In the genomic region with DNA sequence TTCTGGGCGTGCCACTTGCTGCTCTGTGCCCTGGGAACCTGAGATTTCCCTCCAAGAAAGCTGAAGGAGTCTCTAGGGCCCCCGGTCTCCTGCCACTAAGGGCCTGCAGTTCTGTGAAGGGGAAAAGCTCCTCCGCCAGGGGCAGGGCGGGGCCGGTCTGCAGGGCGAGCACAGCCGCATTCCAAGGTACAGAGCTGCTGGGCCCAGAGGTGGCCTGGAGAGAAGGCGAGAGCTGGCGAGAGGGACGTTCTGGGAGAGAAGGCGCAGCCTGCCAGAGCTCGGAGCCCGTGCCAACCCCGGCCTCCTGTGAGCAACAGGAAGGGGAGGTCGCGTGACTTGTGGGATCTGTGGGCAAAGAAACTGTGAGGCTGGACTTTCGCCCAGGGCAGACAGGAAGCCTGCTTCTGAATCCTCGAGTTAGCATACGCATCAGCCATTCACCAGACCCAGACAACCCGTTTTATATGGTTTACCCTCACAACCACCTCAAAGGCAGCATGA, we compare ENCODE assay signal across 8 cellular contexts.
DNase-seq lines count a peak whose midpoint lies in the region; ATAC-seq, FAIRE-seq and TF ChIP-seq lines count a peak whose summit lies in the region.

No MANE protein-coding gene starts in this region.

- 24 to 54% methylated on average over 14 to 18 of the region's 20 CpGs for WGBS in lower leg skin, 2 donors

- H3K36me3 Mint-ChIP-seq in MCF 10A (ENCODE audit: insufficient read depth, unreplicated experiment), result no peaks in the 10 kb centered on the region

- H4K20me1 ChIP-seq in DND-41 (ENCODE audit: insufficient read depth, low read length), result no peaks in the 10 kb centered on the region

- CTCF ChIA-PET in MCF 10A (lab: Yijun Ruan, JAX), result interaction anchor here (0.6 to 1.7 kb wide), 8 partner anchors 8 to 464 kb away, joined by 3 to 5 read pairs (median 4); no protein-coding TSS in a partner anchor

- H3K9me3 ChIP-seq in DND-41 (ENCODE audit: insufficient read depth, low read length, severe bottlenecking), result no peaks in the 10 kb centered on the region

- H3K4me2 ChIP-seq in DND-41 (ENCODE audit: insufficient read depth, low read length), result no peak overlapping the region

- POLR2A ChIA-PET in MCF 10A (lab: Yijun Ruan, JAX), result interaction anchor here (0.6 to 2.3 kb wide), 9 partner anchors 9 to 375 kb away, joined by 3 to 7 read pairs (median 4); no protein-coding TSS in a partner anchor

- H3K36me3 ChIP-seq in DND-41 (ENCODE audit: insufficient read depth, low read length), result no peaks in the 10 kb centered on the region

- H3K27ac ChIP-seq in DND-41 (ENCODE audit: low read length), result no peak overlapping the region

- H3K9me3 Mint-ChIP-seq in MCF 10A (ENCODE audit: unreplicated experiment), result no peaks in the 10 kb centered on the region

- peak; percentile 48 for FAIRE-seq in H54 (lab: Jason Lieb, UNC)

- DNase-seq in DND-41, result peak; percentile 20
- peak; percentile 52 for DNase-seq in H54 (ENCODE audit: insufficient read length, low spot score)
- peak; percentile 30 for DNase-seq in T follicular helper cell (ENCODE audit: low read depth)
- peak; percentile 94 for DNase-seq in MCF 10A (ENCODE audit: unreplicated experiment)
- peak; percentile 89 to 95 for DNase-seq in lower leg skin (ENCODE audit: low spot score in 2 of 2)
- DNase-seq in stimulated activated CD8-positive, alpha-beta memory T cell treated with anti-CD3 and anti-CD28 coated beads, Interleukin-7, amount 100 ng/mL, for 24 hours (ENCODE audit: low read depth), result peak; percentile 40
- DNase-seq in HPDE6-E6E7 (ENCODE audit: extremely low spot score), result no peak
- no peak for DNase-seq in COLO668 (lab: John Stamatoyannopoulos, UW; ENCODE audit: unreplicated experiment)

- no TSS peak for BruUV-seq in MCF 10A (replicated peaks; lab: Mats Ljungman, UMichigan)

- peak; percentile 42 for ATAC-seq in DND-41 (ENCODE audit: insufficient read depth, low read depth)

- no peaks in the 10 kb centered on the region for H3K79me2 ChIP-seq in DND-41 (ENCODE audit: insufficient read depth, low read length)

- H3K4me3 ChIP-seq in DND-41 (ENCODE audit: low read depth in 1 of 2, low read length in 2 of 2), result no peak overlapping the region
- H3K4me3 ChIP-seq in lower leg skin (ENCODE audit: low read depth, poor library complexity, severe bottlenecking), result no peak overlapping the region

- H3K9ac ChIP-seq in DND-41 (ENCODE audit: low read depth, low read length), result no peak overlapping the region

- H3K27me3 ChIP-seq in DND-41 (ENCODE audit: insufficient read depth, low read length, poor library complexity), result no peaks in the 10 kb centered on the region

- TF ChIP-seq POLR2A in H54 (IDR thresholded peaks at IDR 0.05; ENCODE audit: low read depth, low read length), result no peak
- TF ChIP-seq POLR2A in lower leg skin (IDR thresholded peaks at IDR 0.05), result no peak

- H2AFZ ChIP-seq in DND-41 (ENCODE audit: low read depth, low read length), result no peak overlapping the region

- H3K27ac Mint-ChIP-seq in MCF 10A (ENCODE audit: low read depth, unreplicated experiment), result peak overlapping the region; percentile 91

- peaks cover 49% of the 10 kb centered on the region for H3K4me1 Mint-ChIP-seq in MCF 10A (ENCODE audit: insufficient read depth, unreplicated experiment)

- intact Hi-C loops in MCF 10A (cut with micrococcal nuclease) (no loop called here), lower leg skin (cut with DNase I; ENCODE audit: low total_unique reads) (no loop called here)

- no peaks in the 10 kb centered on the region for H3K27me3 Mint-ChIP-seq in MCF 10A (ENCODE audit: insufficient read depth, unreplicated experiment)

- H3K4me3 Mint-ChIP-seq in MCF 10A (ENCODE audit: unreplicated experiment), result peak overlapping the region; percentile 51

- no peaks in the 10 kb centered on the region for H3K4me1 ChIP-seq in DND-41 (ENCODE audit: insufficient read depth, low read length)

- no peak for TF ChIP-seq CTCF in DND-41 (IDR thresholded peaks at IDR 0.05; ENCODE audit: borderline replicate concordance, extremely low read depth, low read length, poor library complexity, severe bottlenecking)
- TF ChIP-seq CTCF in MCF 10A (IDR thresholded peaks at IDR 0.05; ENCODE audit: unreplicated experiment), result no peak
- TF ChIP-seq CTCF in lower leg skin (IDR thresholded peaks at IDR 0.05), result no peak

Comparison
In these comparisons a context has a peak if more than half of its experiments do, and no peak if none do; other contexts are left out.
1. DNase-seq: peak in DND-41 (single experiment), H54 (single experiment), T follicular helper cell (single experiment), MCF 10A (single experiment), lower leg skin (2 of 2) and stimulated activated CD8-positive, alpha-beta memory T cell treated with anti-CD3 and anti-CD28 coated beads, Interleukin-7, amount 100 ng/mL, for 24 hours (single experiment); none in HPDE6-E6E7 (single experiment) and COLO668 (single experiment).